20 cellular contexts compared by ENCODE assay signal in genomic region chr14:63974176-63974575, GRCh38.
DNase-seq lines count a peak whose midpoint lies in the region; ATAC-seq, FAIRE-seq and TF ChIP-seq lines count a peak whose summit lies in the region.
"Had no signal": no experiment of that assay in that cellular context is flagged by ENCODE, and none has a peak within 500 bp of the region (broad histone marks: within the 10 kb centered on the region; RNA-seq: fewer than 3 reads in every experiment).

No MANE protein-coding gene starts in this region.

- H3K4me2 ChIP-seq in keratinocyte (ENCODE audit: control insufficient read depth, extremely low read depth, insufficient read depth, low read depth, low read length), result no peak overlapping the region
- H3K4me2 ChIP-seq: A549, BLaER1 had no signal

- no peaks in the 10 kb centered on the region for H3K4me1 ChIP-seq in keratinocyte (ENCODE audit: control insufficient read depth, extremely low read depth, insufficient read depth, low read length)
- H3K4me1 ChIP-seq: A549, BLaER1, HAP-1 had no signal

- intact Hi-C loops in activated CD4-positive, alpha-beta T cell treated with anti-CD3 and anti-CD28 coated beads, Interleukin-2, amount 10 ng/mL, durations not matched to agents 24 days and 14 days (cut with micrococcal nuclease), result no loop called here
- intact Hi-C loops in head of caudate nucleus (cut with DNase I), result no loop called here

- no peaks in the 10 kb centered on the region for H3K9me3 ChIP-seq in keratinocyte (ENCODE audit: control insufficient read depth, low read depth, low read length)
- H3K9me3 ChIP-seq: A549, BLaER1, HAP-1 had no signal

- no peaks in the 10 kb centered on the region for H4K20me1 ChIP-seq in keratinocyte (ENCODE audit: control insufficient read depth, extremely low read depth, insufficient read depth, low read length)
- H4K20me1 ChIP-seq: BLaER1 had no signal

- H2AFZ ChIP-seq in keratinocyte (ENCODE audit: control insufficient read depth, low read length), result no peak overlapping the region
- H2AFZ ChIP-seq: GM23248 had no signal

- CTCF ChIA-PET in activated CD4-positive, alpha-beta T cell treated with anti-CD3 and anti-CD28 coated beads, Interleukin-2, amount 10 ng/mL, durations not matched to agents 7 days and 5 days (lab: Charles Lee), result interaction anchor here (0.7 kb wide), 1 partner anchor 181 kb away, joined by 3 read pairs; no protein-coding TSS in a partner anchor

- no peaks in the 10 kb centered on the region for H3K79me2 ChIP-seq in keratinocyte (ENCODE audit: control insufficient read depth, insufficient read depth, low read length)

- peak; percentile 5 for FAIRE-seq in keratinocyte (lab: Jason Lieb, UNC)
- FAIRE-seq: A549 had no signal

- no peaks in the 10 kb centered on the region for H3K36me3 ChIP-seq in keratinocyte (ENCODE audit: control insufficient read depth in 2 of 2, extremely low read depth in 1 of 2, insufficient read depth in 2 of 2, low read length in 2 of 2)
- H3K36me3 ChIP-seq: HAP-1 had no signal

- no peaks in the 10 kb centered on the region for H3K9me1 ChIP-seq in keratinocyte (ENCODE audit: control insufficient read depth, extremely low read depth, insufficient read depth, low read length)

- H3K27me3 ChIP-seq in keratinocyte (ENCODE audit: control insufficient read depth, extremely low read depth, insufficient read depth, low read length), result no peaks in the 10 kb centered on the region
- H3K27me3 ChIP-seq: BLaER1 had no signal

- no peak overlapping the region for H3K4me3 Mint-ChIP-seq in activated CD4-positive, alpha-beta T cell treated with anti-CD3 and anti-CD28 coated beads, Interleukin-2, amount 10 ng/mL, durations not matched to agents 24 days and 14 days
- no peak overlapping the region for H3K4me3 Mint-ChIP-seq in activated CD4-positive, alpha-beta T cell treated with anti-CD3 and anti-CD28 coated beads, Interleukin-2, amount 10 ng/mL, durations not matched to agents 7 days and 5 days
- H3K4me3 Mint-ChIP-seq: CD14-positive monocyte; CD4-positive, alpha-beta memory T cell; IgD-negative memory B cell had no signal

- no peak overlapping the region for H3K27ac ChIP-seq in keratinocyte (ENCODE audit: control insufficient read depth, insufficient read depth, low read length)
- H3K27ac ChIP-seq: 22Rv1, A549, BLaER1, GM23248, HL-60 had no signal

- DNase-seq in activated CD4-positive, alpha-beta T cell treated with anti-CD3 and anti-CD28 coated beads, Interleukin-2, amount 10 ng/mL, durations not matched to agents 24 days and 14 days, result peak; percentile 37
- no peak for DNase-seq in activated CD4-positive, alpha-beta T cell treated with anti-CD3 and anti-CD28 coated beads, Interleukin-2, amount 10 ng/mL, durations not matched to agents 7 days and 5 days
- peak; percentile 84 for DNase-seq in SK-MEL-5 (ENCODE audit: low read depth, low spot score)
- no peak for DNase-seq in keratinocyte (ENCODE audit: low read depth, low spot score)
- DNase-seq in head of caudate nucleus, result no peak
- DNase-seq in NCI-H1417 treated with DMSO at 0.1 percent for 48 hours (lab: John Stamatoyannopoulos, UW), result no peak
- DNase-seq: CD4-positive, alpha-beta memory T cell; DMS153; DMS79; GDM1; GM23248; KBM-7 had no signal

- no peak overlapping the region for H3K9ac ChIP-seq in keratinocyte (ENCODE audit: control insufficient read depth, extremely low read depth, insufficient read depth, low read length)
- H3K9ac ChIP-seq: BLaER1, GM23248 had no signal

- POLR2A ChIA-PET in activated CD4-positive, alpha-beta T cell treated with anti-CD3 and anti-CD28 coated beads, Interleukin-2, amount 10 ng/mL, durations not matched to agents 7 days and 5 days (lab: Charles Lee), result no interaction called here

- H3K27ac Mint-ChIP-seq in activated CD4-positive, alpha-beta T cell treated with anti-CD3 and anti-CD28 coated beads, Interleukin-2, amount 10 ng/mL, durations not matched to agents 24 days and 14 days, result no peak overlapping the region
- H3K27ac Mint-ChIP-seq in activated CD4-positive, alpha-beta T cell treated with anti-CD3 and anti-CD28 coated beads, Interleukin-2, amount 10 ng/mL, durations not matched to agents 7 days and 5 days, result no peak overlapping the region
- H3K27ac Mint-ChIP-seq: CD14-positive monocyte, IgD-negative memory B cell had no signal

- in situ Hi-C loops in SK-MEL-5 (cut with HindIII; ENCODE audit: low pct_unique_long_range_greater_than_20kb, low sequenced_read_pairs), result no loop called here

- H3K4me1 Mint-ChIP-seq in activated CD4-positive, alpha-beta T cell treated with anti-CD3 and anti-CD28 coated beads, Interleukin-2, amount 10 ng/mL, durations not matched to agents 24 days and 14 days, result no peaks in the 10 kb centered on the region
- H3K4me1 Mint-ChIP-seq in activated CD4-positive, alpha-beta T cell treated with anti-CD3 and anti-CD28 coated beads, Interleukin-2, amount 10 ng/mL, durations not matched to agents 7 days and 5 days, result no peaks in the 10 kb centered on the region
- H3K4me1 Mint-ChIP-seq: CD14-positive monocyte had no signal

- dilution Hi-C loops in keratinocyte (cut with MboI; ENCODE audit: extremely low pct_ligation_motif_present, low sequenced_read_pairs), result no loop called here

- no peak for TF ChIP-seq CTCF in keratinocyte (optimal IDR thresholded peaks at IDR 0.05 in 1 of 3, IDR thresholded peaks at IDR 0.05 in 1 of 3, conservative IDR thresholded peaks at IDR 0.05 in 1 of 3; ENCODE audit: extremely low read depth in 1 of 3, insufficient read depth in 2 of 3, low read length in 3 of 3)

- no peak for ATAC-seq in HG03097 (IDR thresholded peaks at IDR 0.05; ENCODE audit: low FRiP score, unreplicated experiment)
- ATAC-seq: A549 had no signal

- H3K27me3 Mint-ChIP-seq in activated CD4-positive, alpha-beta T cell treated with anti-CD3 and anti-CD28 coated beads, Interleukin-2, amount 10 ng/mL, durations not matched to agents 24 days and 14 days, result no peaks in the 10 kb centered on the region
- no peaks in the 10 kb centered on the region for H3K27me3 Mint-ChIP-seq in activated CD4-positive, alpha-beta T cell treated with anti-CD3 and anti-CD28 coated beads, Interleukin-2, amount 10 ng/mL, durations not matched to agents 7 days and 5 days
- H3K27me3 Mint-ChIP-seq: CD4-positive, alpha-beta memory T cell; IgD-negative memory B cell had no signal

- H3K9me3 Mint-ChIP-seq in activated CD4-positive, alpha-beta T cell treated with anti-CD3 and anti-CD28 coated beads, Interleukin-2, amount 10 ng/mL, durations not matched to agents 24 days and 14 days, result no peaks in the 10 kb centered on the region
- H3K9me3 Mint-ChIP-seq in activated CD4-positive, alpha-beta T cell treated with anti-CD3 and anti-CD28 coated beads, Interleukin-2, amount 10 ng/mL, durations not matched to agents 7 days and 5 days, result no peaks in the 10 kb centered on the region
- H3K9me3 Mint-ChIP-seq: CD4-positive, alpha-beta memory T cell; IgD-negative memory B cell had no signal

- H3K36me3 Mint-ChIP-seq in activated CD4-positive, alpha-beta T cell treated with anti-CD3 and anti-CD28 coated beads, Interleukin-2, amount 10 ng/mL, durations not matched to agents 24 days and 14 days (ENCODE audit: low read depth), result peaks cover 39% of the 10 kb centered on the region
- H3K36me3 Mint-ChIP-seq in activated CD4-positive, alpha-beta T cell treated with anti-CD3 and anti-CD28 coated beads, Interleukin-2, amount 10 ng/mL, durations not matched to agents 7 days and 5 days (ENCODE audit: low read depth), result peaks cover 62% of the 10 kb centered on the region
- H3K36me3 Mint-ChIP-seq: CD14-positive monocyte, IgD-negative memory B cell had no signal

- no peak overlapping the region for H3K4me3 ChIP-seq in keratinocyte (ENCODE audit: control insufficient read depth in 2 of 3, extremely low read depth in 1 of 3, insufficient read depth in 2 of 3, low read depth in 1 of 3, low read length in 3 of 3)
- H3K4me3 ChIP-seq: A549, BLaER1, GM23248, HAP-1 had no signal

Comparison
In these comparisons a context has a peak if more than half of its experiments do, and no peak if none do; other contexts are left out.
1. DNase-seq: peak in activated CD4-positive, alpha-beta T cell treated with anti-CD3 and anti-CD28 coated beads, Interleukin-2, amount 10 ng/mL, durations not matched to agents 24 days and 14 days (single experiment) and SK-MEL-5 (single experiment); none in activated CD4-positive, alpha-beta T cell treated with anti-CD3 and anti-CD28 coated beads, Interleukin-2, amount 10 ng/mL, durations not matched to agents 7 days and 5 days (single experiment), keratinocyte (single experiment), head of caudate nucleus (0 of 42) and NCI-H1417 treated with DMSO at 0.1 percent for 48 hours (single experiment).